In the genomic region with DNA sequence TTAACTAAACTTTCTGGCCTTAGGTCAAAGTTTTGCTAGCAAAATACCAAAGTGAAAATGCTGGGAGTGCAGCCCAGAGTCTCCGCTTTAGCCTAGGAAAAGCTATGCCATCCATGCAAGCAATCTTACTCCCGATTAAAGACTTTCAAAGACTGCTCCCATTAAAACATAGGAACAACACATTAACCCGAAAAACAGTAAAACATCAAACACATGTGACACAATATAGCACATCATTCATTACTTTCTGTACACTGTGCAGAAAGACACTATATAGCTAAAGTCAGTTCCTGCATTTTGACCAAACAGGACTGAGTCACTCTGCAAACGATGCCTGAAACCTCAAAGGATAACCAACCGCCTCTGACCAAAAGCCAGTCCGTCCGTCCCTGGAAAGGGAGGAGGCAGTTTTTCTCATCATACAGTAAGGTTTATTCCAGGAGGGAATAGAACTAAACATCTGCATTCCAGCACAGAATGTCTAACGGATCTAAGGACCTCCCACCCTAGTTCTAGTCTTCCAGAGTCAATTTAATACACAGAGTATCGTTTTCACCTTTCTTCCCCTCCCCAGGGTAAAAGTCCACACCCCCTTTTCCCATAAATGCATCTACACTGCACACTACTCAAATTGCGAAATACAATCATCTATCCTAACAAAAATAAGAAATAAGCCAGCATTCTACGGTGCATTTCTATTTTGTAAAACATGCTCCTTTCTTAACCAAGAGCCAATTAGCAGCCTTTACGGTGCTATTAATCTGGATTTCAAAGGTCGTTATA, we compare ENCODE assay signal across 8 cellular contexts. TPM values are rescaled to one million over a fixed set of nuclear protein-coding genes. Genes with fewer than 3 reads are reported as not detected.
DNase-seq lines count a peak whose midpoint lies in the region; ATAC-seq, FAIRE-seq and TF ChIP-seq lines count a peak whose summit lies in the region.

No MANE protein-coding gene starts in this region.

- H4K20me1 ChIP-seq in endothelial cell of umbilical vein (replicated peaks; ENCODE audit: control insufficient read depth, extremely low read depth, insufficient read depth, low read length): peaks cover 12% of the 10 kb centered on the region

- H3K27me3 Mint-ChIP-seq in naive thymus-derived CD8-positive, alpha-beta T cell: no peaks in the 10 kb centered on the region

- no peak for TF ChIP-seq CTCF in endothelial cell of umbilical vein (IDR thresholded peaks at IDR 0.05; ENCODE audit: extremely low read depth in 1 of 2, insufficient read depth in 1 of 2, low read depth in 1 of 2, low read length in 2 of 2)

- dilution Hi-C loops in endothelial cell of umbilical vein (cut with MboI; ENCODE audit: extremely low pct_ligation_motif_present, low sequenced_read_pairs): no loop called here

- H3K4me3 Mint-ChIP-seq in naive thymus-derived CD8-positive, alpha-beta T cell: peak overlapping the region; percentile 93 to 100 (median 98)

- DNase-seq in AG20443 (ENCODE audit: low spot score) (peak; percentile 57), GM19239 (ENCODE audit: insufficient read length, low spot score) (no peak), SJCRH30 (peak; percentile 30 to 65), endothelial cell of umbilical vein (ENCODE audit: low read depth, low spot score) (peak; percentile 64), posterior vena cava (ENCODE audit: low spot score) (no peak)
- no peak for DNase-seq in naive thymus-derived CD8-positive, alpha-beta T cell

- H3K36me3 ChIP-seq in SJCRH30 (no peaks in the 10 kb centered on the region), endothelial cell of umbilical vein (ENCODE audit: control insufficient read depth in 2 of 2, extremely low read depth in 1 of 2, insufficient read depth in 2 of 2, low read length in 2 of 2) (no peaks in the 10 kb centered on the region)

- intact Hi-C loops in endothelial cell of umbilical vein (cut with micrococcal nuclease): loop anchor here (1.0 to 5.0 kb wide), 7 partner anchors 32 to 530 kb away; partner anchors contain the start of gene PDIA6
- intact Hi-C loops in posterior vena cava (cut with DNase I): loop anchor here (5.0 to 10.0 kb wide), 3 partner anchors 70 to 108 kb away; no protein-coding TSS in a partner anchor

- H3K4me1 Mint-ChIP-seq in naive thymus-derived CD8-positive, alpha-beta T cell: peaks cover 15 to 49% (median 36%) of the 10 kb centered on the region in 4 donors

- peak overlapping the region; percentile 97 for H3K4me2 ChIP-seq in endothelial cell of umbilical vein (ENCODE audit: insufficient read depth, low read length)

- peak overlapping the region; percentile 88 for H3K9ac ChIP-seq in endothelial cell of umbilical vein (replicated peaks; ENCODE audit: extremely low read depth, insufficient read depth, low read length)

- no peaks in the 10 kb centered on the region for H3K9me1 ChIP-seq in endothelial cell of umbilical vein (replicated peaks; ENCODE audit: control insufficient read depth, extremely low read depth, insufficient read depth, low read length)

- TSS peak; percentile 19 for BruUV-seq in endothelial cell of umbilical vein (replicated peaks; lab: Mats Ljungman, UMichigan)

- H3K9me3 Mint-ChIP-seq in naive thymus-derived CD8-positive, alpha-beta T cell: no peaks in the 10 kb centered on the region

- POLR2A ChIA-PET in endothelial cell of umbilical vein (lab: Charles Lee): no interaction called here
- POLR2A ChIA-PET in naive thymus-derived CD8-positive, alpha-beta T cell (lab: Charles Lee): interaction anchor here (0.5 kb wide), 1 partner anchor 619 kb away, joined by 3 read pairs; no protein-coding TSS in a partner anchor

- ATAC-seq in naive thymus-derived CD8-positive, alpha-beta T cell: no peak
- no peak for ATAC-seq in GM19467 (IDR thresholded peaks at IDR 0.05; ENCODE audit: unreplicated experiment)
- no peak for ATAC-seq in GM18520 (IDR thresholded peaks at IDR 0.05; ENCODE audit: unreplicated experiment)

- H3K27ac ChIP-seq in SJCRH30 (peak overlapping the region; percentile 64; the same call in 1 of the 2 replicates), endothelial cell of umbilical vein (ENCODE audit: insufficient read depth, low read depth, low read length) (peak overlapping the region; percentile 5)

- CTCF ChIA-PET in endothelial cell of umbilical vein (lab: Charles Lee): interaction anchor here (0.7 to 5.2 kb wide), 9 partner anchors 33 to 510 kb away, joined by 3 to 67 read pairs (median 5); a partner anchor contains a TSS

- H3K4me1 ChIP-seq in SJCRH30 (peaks cover 5% of the 10 kb centered on the region; the same call in 1 of the 2 replicates), endothelial cell of umbilical vein (ENCODE audit: control insufficient read depth, extremely low read depth, insufficient read depth, low read length) (peaks cover 25% of the 10 kb centered on the region)

- no peak overlapping the region for H2AFZ ChIP-seq in endothelial cell of umbilical vein (ENCODE audit: low read depth, low read length)

- no peak for TF ChIP-seq POLR2A in endothelial cell of umbilical vein (IDR thresholded peaks at IDR 0.05; ENCODE audit: low read depth, low read length)

- FAIRE-seq in GM19239 (lab: Jason Lieb, UNC) (peak; percentile 72), endothelial cell of umbilical vein (lab: Jason Lieb, UNC) (peak; percentile 92)

- no peaks in the 10 kb centered on the region for H3K36me3 Mint-ChIP-seq in naive thymus-derived CD8-positive, alpha-beta T cell

- H3K9me3 ChIP-seq in SJCRH30 (replicated peaks) (no peaks in the 10 kb centered on the region), endothelial cell of umbilical vein (replicated peaks; ENCODE audit: control insufficient read depth, insufficient read depth, low read length) (no peaks in the 10 kb centered on the region)

- H3K27me3 ChIP-seq in SJCRH30 (no peaks in the 10 kb centered on the region), endothelial cell of umbilical vein (ENCODE audit: control insufficient read depth in 2 of 2, insufficient read depth in 2 of 2, low read length in 2 of 2) (no peaks in the 10 kb centered on the region)

- peak overlapping the region in 8 of 10 donors; percentile 82 to 97 (median 94) for H3K27ac Mint-ChIP-seq in naive thymus-derived CD8-positive, alpha-beta T cell

- peaks cover 64% of the 10 kb centered on the region for H3K79me2 ChIP-seq in endothelial cell of umbilical vein (ENCODE audit: control insufficient read depth, insufficient read depth, low read length)

- H3K4me3 ChIP-seq in SJCRH30 (peak overlapping the region; percentile 95), endothelial cell of umbilical vein (replicated peaks in 1 of 3; ENCODE audit: insufficient read depth in 1 of 3, low read depth in 1 of 3, low read length in 3 of 3) (peak overlapping the region; percentile 79 to 94 (median 92))

TF ChIP-seq in endothelial cell of umbilical vein, 7 proteins besides CTCF, POLR2A, EP300 and RAD21:
- TF ChIP-seq FOS (IDR thresholded peaks at IDR 0.05; ENCODE audit: borderline replicate concordance, insufficient read depth, low read length): peak; percentile 60
- no peak for TF ChIP-seq MYC (IDR thresholded peaks at IDR 0.05; ENCODE audit: low read depth, low read length)
TF ChIP-seq in endothelial cell of umbilical vein: peak in this region for 1.

RNA-seq across cellular contexts. Expression of gene ROCK2, which starts 1.7 kb away (rescaled TPM):
- 50.5 and 61.2 TPM in 2 replicates for total RNA-seq in SJCRH30 (2014; rRNA removed; shearing (Covaris generic))
- 54.3 and 56.5 TPM in 2 replicates for total RNA-seq in endothelial cell of umbilical vein
- polyA plus RNA-seq in endothelial cell of umbilical vein: 3.5 and 5.2 TPM in 2 replicates
- 6.9 and 7.1 TPM in 2 replicates for polyA plus RNA-seq in endothelial cell of umbilical vein (2011; cell fraction: cytosol; rRNA removed)
- polyA plus RNA-seq in endothelial cell of umbilical vein (2011; cell fraction: nucleus; rRNA removed): 11.1 and 15.9 TPM in 2 replicates
- 29.6 and 37.7 TPM in 2 replicates for polyA plus RNA-seq in endothelial cell of umbilical vein (2012)
- 24.7 and 30.4 TPM in 2 replicates for polyA minus RNA-seq in endothelial cell of umbilical vein
- 33.8 TPM for polyA minus RNA-seq in endothelial cell of umbilical vein (2011; cell fraction: cytosol; rRNA and poly(A)+ RNA removed)
- 42.6 and 72.6 TPM in 2 replicates for polyA minus RNA-seq in endothelial cell of umbilical vein (2011; cell fraction: nucleus; rRNA and poly(A)+ RNA removed)
- total RNA-seq in naive thymus-derived CD8-positive, alpha-beta T cell: 10 to 100 TPM; 19.3 to 23.9 TPM
- polyA plus RNA-seq in naive thymus-derived CD8-positive, alpha-beta T cell: 1 to 10 TPM; 6.1 to 7.6 (median 7.1) TPM
- 100 to 1,000 TPM; 109 to 186 TPM for total RNA-seq in posterior vena cava

Comparison
In these comparisons a context has a peak if more than half of its experiments do, and no peak if none do; other contexts are left out.
1. DNase-seq: peak in AG20443 (single experiment), SJCRH30 (2 of 2) and endothelial cell of umbilical vein (single experiment); none in GM19239 (single experiment), naive thymus-derived CD8-positive, alpha-beta T cell (0 of 10) and posterior vena cava (single experiment).